ENCODE assay signal across 27 cellular contexts in the genomic region with DNA sequence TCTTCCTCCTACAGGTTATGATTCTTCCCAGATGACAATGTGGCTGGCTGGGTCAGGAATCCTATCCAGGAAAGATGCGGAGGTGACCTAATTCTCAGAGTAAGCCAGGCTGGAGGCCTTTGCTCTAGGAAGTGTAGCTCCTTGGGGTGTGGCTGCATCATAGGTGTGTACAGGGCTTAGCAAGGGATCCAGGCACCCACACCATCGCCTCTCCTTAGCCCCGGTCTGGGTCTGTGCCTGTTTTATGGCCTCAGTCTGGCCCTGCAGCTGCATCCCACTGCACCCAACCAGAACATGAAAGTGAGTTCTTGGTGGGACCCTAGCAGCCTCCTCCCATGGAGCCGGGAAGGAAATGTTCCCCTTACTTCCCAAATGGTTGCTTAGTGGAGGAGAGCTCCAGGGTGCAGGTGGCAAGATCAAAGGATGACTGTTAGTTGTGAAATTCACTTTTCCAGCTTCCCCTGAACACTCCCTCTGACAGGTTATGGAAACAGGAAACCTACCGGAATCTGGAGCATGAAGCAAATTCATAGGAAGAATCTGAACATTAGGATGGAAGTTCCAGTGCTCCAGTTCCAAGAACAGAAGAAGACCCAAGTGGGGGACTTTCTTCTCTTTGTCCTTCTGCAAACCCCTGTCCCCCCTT. TPM values are rescaled to one million over a fixed set of nuclear protein-coding genes. Genes with fewer than 3 reads are reported as not detected.
A peak's percentile ranks its signal among the peaks of the same experiment; 100 is the strongest.
DNase-seq lines count a peak whose midpoint lies in the region; ATAC-seq and TF ChIP-seq lines count a peak whose summit lies in the region.
"Had no signal": no experiment of that assay in that cellular context is flagged by ENCODE, and none has a peak within 500 bp of the region (broad histone marks: within the 10 kb centered on the region; RNA-seq: fewer than 3 reads in every experiment).

No MANE protein-coding gene starts in this region.

- H4K91ac ChIP-seq in H9 (ENCODE audit: insufficient read length, low read depth, low read length): no peak overlapping the region

- no peak overlapping the region for H2BK12ac ChIP-seq in H9 (ENCODE audit: insufficient read length, low read depth, low read length)

- in situ Hi-C loops in GM13977 (cut with MboI; ENCODE audit: low pct_unique_long_range_greater_than_20kb, low sequenced_read_pairs, unreplicated experiment): no loop called here

- H3K23me2 ChIP-seq in H9 (ENCODE audit: insufficient read length, low read depth, low read length, poor library complexity, severe bottlenecking): peaks cover 15% of the 10 kb centered on the region

- H3K4me1 ChIP-seq in neural progenitor cell (peaks cover 45% of the 10 kb centered on the region), upper lobe of right lung (peaks cover 22% of the 10 kb centered on the region), H9 (ENCODE audit: insufficient read depth, low read length) (peaks cover 6% of the 10 kb centered on the region; the same call in 1 of the 2 replicates)
- H3K4me1 ChIP-seq: BE2C had no signal

- ATAC-seq in Right ventricle myocardium superior (ENCODE audit: poor library complexity) (no peak), upper lobe of right lung (no peak)
- ATAC-seq: activated CD8-positive, alpha-beta memory T cell treated with anti-CD3 and anti-CD28 coated beads, Interleukin-2, amount 10 ng/mL, durations not matched to agents 7 days and 5 days; activated T-helper 17 cell treated with anti-CD3 and anti-CD28 coated beads, Interleukin-2, amount 50 U/mL, for 72 hours; stimulated activated effector memory CD8-positive, alpha-beta T cell treated with anti-CD3 and anti-CD28 coated beads, Interleukin-12 subunit alpha, Interleukin-12 subunit beta, amount 100 ng/mL, for 72 hours had no signal

- H3K56ac ChIP-seq in H9 (ENCODE audit: insufficient read length, low read depth, low read length): no peak overlapping the region

- H4K8ac ChIP-seq in H9 (replicated peaks; ENCODE audit: insufficient read length, low read depth, low read length): no peak overlapping the region

- H2BK5ac ChIP-seq in H9 (ENCODE audit: insufficient read length, low read length): no peak overlapping the region

- peak overlapping the region; percentile 25 for H3K27ac Mint-ChIP-seq in neural progenitor cell
- H3K27ac Mint-ChIP-seq in H9: no peak overlapping the region
- H3K27ac Mint-ChIP-seq: activated CD8-positive, alpha-beta memory T cell treated with anti-CD3 and anti-CD28 coated beads, Interleukin-2, amount 10 ng/mL, durations not matched to agents 7 days and 5 days; activated T-helper 17 cell treated with anti-CD3 and anti-CD28 coated beads, Interleukin-2, amount 50 U/mL, for 72 hours; memory B cell; progenitor cell of endocrine pancreas; stimulated activated effector memory CD8-positive, alpha-beta T cell treated with anti-CD3 and anti-CD28 coated beads, Interleukin-12 subunit alpha, Interleukin-12 subunit beta, amount 100 ng/mL, for 72 hours had no signal

- H3K4me2 ChIP-seq in neural progenitor cell (no peak overlapping the region), H9 (ENCODE audit: insufficient read depth, insufficient read length, low read length) (no peak overlapping the region)

- no peak overlapping the region for H2AFZ ChIP-seq in neural progenitor cell (replicated peaks)
- no peak overlapping the region for H2AFZ ChIP-seq in H9 (ENCODE audit: low read length)

- H3K27ac ChIP-seq in neural progenitor cell (no peak overlapping the region), upper lobe of right lung (no peak overlapping the region), H9 (ENCODE audit: insufficient read length, low read depth, low read length) (no peak overlapping the region)
- H3K27ac ChIP-seq: thoracic aorta had no signal

- no peak overlapping the region for H2AK5ac ChIP-seq in H9 (ENCODE audit: insufficient read length, low read length)

- H3K18ac ChIP-seq in H9 (ENCODE audit: insufficient read length, low read depth, low read length): no peak overlapping the region

- H3K36me3 Mint-ChIP-seq in neural progenitor cell (no peaks in the 10 kb centered on the region), H9 (ENCODE audit: insufficient read depth in 1 of 3, low read depth in 3 of 3) (peaks cover 4 to 7% (median 7%) of the 10 kb centered on the region in 3 experiments; a peak in 6 of 7 replicates)
- H3K36me3 Mint-ChIP-seq: activated CD8-positive, alpha-beta memory T cell treated with anti-CD3 and anti-CD28 coated beads, Interleukin-2, amount 10 ng/mL, durations not matched to agents 7 days and 5 days; memory B cell; stimulated activated effector memory CD8-positive, alpha-beta T cell treated with anti-CD3 and anti-CD28 coated beads, Interleukin-12 subunit alpha, Interleukin-12 subunit beta, amount 100 ng/mL, for 72 hours had no signal

- no peak overlapping the region for H2BK120ac ChIP-seq in H9 (ENCODE audit: low read depth, low read length, poor library complexity, severe bottlenecking)

- no peak overlapping the region for H3K9ac ChIP-seq in neural progenitor cell
- no peak overlapping the region for H3K9ac ChIP-seq in H9 (ENCODE audit: extremely low read depth, insufficient read length, low read length)

- no CpG with 5 or more reads among the region's 5 CpGs for WGBS in H9 (ENCODE audit: extremely low coverage, insufficient read length, low lambda C conversion rate)

- no peak overlapping the region for H2BK15ac ChIP-seq in H9 (ENCODE audit: low read depth, low read length)

- DNase-seq in cardiac septum (ENCODE audit: low spot score) (peak; percentile 70), Right ventricle myocardium superior (no peak), islet precursor cell (peak; percentile 48), neural progenitor cell (ENCODE audit: low spot score) (no peak), upper lobe of right lung (peak; percentile 54), H9 (no peak), GM13977 (ENCODE audit: low spot score) (no peak), DMS 273 treated with DMSO at 0.1 percent for 48 hours (lab: John Stamatoyannopoulos, UW) (no peak)
- DNase-seq: activated CD4-positive, alpha-beta T cell treated with anti-CD3 and anti-CD28 coated beads for 1 hour; activated CD8-positive, alpha-beta memory T cell treated with anti-CD3 and anti-CD28 coated beads, Interleukin-2, amount 10 ng/mL, durations not matched to agents 7 days and 5 days; BE2C; Calu3; kidney glomerular epithelial cell; NCI-H1092 treated with DMSO at 0.1 percent for 48 hours; NCI-H2029; NCI-H82; nephron progenitor cell; SHP77 treated with DMSO at 0.1 percent for 48 hours; stimulated activated CD4-positive, alpha-beta T cell treated with anti-CD3 and anti-CD28 coated beads, Interleukin-2, amount 100 ng/mL, for 24 hours; SW 1271 had no signal

- H4K5ac ChIP-seq in H9 (ENCODE audit: insufficient read length, low read depth, low read length): no peak overlapping the region

- H3F3A ChIP-seq in neural progenitor cell (ENCODE audit: low read depth): peaks cover 21% of the 10 kb centered on the region

- H3K79me2 ChIP-seq in neural progenitor cell (ENCODE audit: low read depth) (peaks cover 23% of the 10 kb centered on the region), H9 (ENCODE audit: insufficient read depth, low read length) (peaks cover 8% of the 10 kb centered on the region; the same call in 1 of the 2 replicates)

- TF ChIP-seq CTCF in neural progenitor cell (IDR thresholded peaks at IDR 0.05): no peak
- no peak for TF ChIP-seq CTCF in upper lobe of right lung (IDR thresholded peaks at IDR 0.05)
- TF ChIP-seq CTCF in H9 (conservative IDR thresholded peaks at IDR 0.05): no peak
- no peak for TF ChIP-seq CTCF in GM13977 (IDR thresholded peaks at IDR 0.05; ENCODE audit: extremely low read depth, insufficient read depth, missing control alignments)

- peaks cover 3% of the 10 kb centered on the region for H3K79me1 ChIP-seq in H9 (ENCODE audit: insufficient read depth, low read depth, low read length, poor library complexity, severe bottlenecking)

- H3K4me1 Mint-ChIP-seq in neural progenitor cell (peaks cover 44% of the 10 kb centered on the region), H9 (peaks cover 48 to 59% of the 10 kb centered on the region in 2 experiments)

- H3K9me3 ChIP-seq in neural progenitor cell (ENCODE audit: low read depth) (no peaks in the 10 kb centered on the region), upper lobe of right lung (no peaks in the 10 kb centered on the region), H9 (ENCODE audit: control insufficient read depth, low read depth, low read length) (no peaks in the 10 kb centered on the region)
- H3K9me3 ChIP-seq: BE2C, HAP-1, thoracic aorta had no signal

- intact Hi-C loops in cardiac septum (cut with DNase I) (loop anchor here (5.0 kb wide), 1 partner anchor 165 kb away; no protein-coding TSS in a partner anchor), Right ventricle myocardium superior (cut with DNase I) (loop anchor here (2.0 kb wide), 1 partner anchor 66 kb away; no protein-coding TSS in a partner anchor), upper lobe of right lung (cut with DNase I) (loop anchor here (10.0 kb wide), 1 partner anchor 88 kb away; no protein-coding TSS in a partner anchor)

- no peaks in the 10 kb centered on the region for H3K36me3 ChIP-seq in neural progenitor cell
- H3K36me3 ChIP-seq in upper lobe of right lung: no peaks in the 10 kb centered on the region
- H3K36me3 ChIP-seq: BE2C, thoracic aorta had no signal

- no peak overlapping the region for H3K4me3 Mint-ChIP-seq in neural progenitor cell
- H3K4me3 Mint-ChIP-seq in H9: no peak overlapping the region
- H3K4me3 Mint-ChIP-seq: activated CD8-positive, alpha-beta memory T cell treated with anti-CD3 and anti-CD28 coated beads, Interleukin-2, amount 10 ng/mL, durations not matched to agents 7 days and 5 days; activated T-helper 17 cell treated with anti-CD3 and anti-CD28 coated beads, Interleukin-2, amount 50 U/mL, for 72 hours; memory B cell; stimulated activated effector memory CD8-positive, alpha-beta T cell treated with anti-CD3 and anti-CD28 coated beads, Interleukin-12 subunit alpha, Interleukin-12 subunit beta, amount 100 ng/mL, for 72 hours had no signal

- H3K9me3 Mint-ChIP-seq in neural progenitor cell (peaks cover 1% of the 10 kb centered on the region), H9 (no peaks in the 10 kb centered on the region; a peak in 3 of 5 replicates)
- H3K9me3 Mint-ChIP-seq: activated T-helper 17 cell treated with anti-CD3 and anti-CD28 coated beads, Interleukin-2, amount 50 U/mL, for 72 hours; nephron progenitor cell; stimulated activated effector memory CD8-positive, alpha-beta T cell treated with anti-CD3 and anti-CD28 coated beads, Interleukin-12 subunit alpha, Interleukin-12 subunit beta, amount 100 ng/mL, for 72 hours had no signal

- no peak overlapping the region for H3K14ac ChIP-seq in H9 (ENCODE audit: insufficient read depth, low read length)

- peaks cover 17% of the 10 kb centered on the region for H3K27me3 Mint-ChIP-seq in neural progenitor cell (ENCODE audit: insufficient read depth, low read depth)
- H3K27me3 Mint-ChIP-seq in H9 (ENCODE audit: low read depth): peaks cover 67% of the 10 kb centered on the region

- no peak overlapping the region for H2BK20ac ChIP-seq in H9 (ENCODE audit: low read depth, low read length, poor library complexity, severe bottlenecking)

- H4K20me1 ChIP-seq in neural progenitor cell (ENCODE audit: low read depth): peaks cover 17% of the 10 kb centered on the region
- peaks cover 6% of the 10 kb centered on the region for H4K20me1 ChIP-seq in H9 (ENCODE audit: control insufficient read depth, insufficient read depth, insufficient read length)

- H3K27me3 ChIP-seq in neural progenitor cell: peaks cover 32% of the 10 kb centered on the region
- H3K27me3 ChIP-seq in upper lobe of right lung: no peaks in the 10 kb centered on the region
- H3K27me3 ChIP-seq in H9 (ENCODE audit: insufficient read depth, low read length): peaks cover 10% of the 10 kb centered on the region; the same call in 1 of the 2 replicates

- no peak overlapping the region for H3T11ph ChIP-seq in H9 (ENCODE audit: low read length)

- no peak overlapping the region for H3K4ac ChIP-seq in H9 (ENCODE audit: low read depth, low read length)

- H3K23ac ChIP-seq in H9 (ENCODE audit: insufficient read length, low read depth, low read length): no peak overlapping the region

- H3K4me3 ChIP-seq in neural progenitor cell: no peak overlapping the region
- H3K4me3 ChIP-seq in upper lobe of right lung: no peak overlapping the region
- H3K4me3 ChIP-seq: HAP-1, thoracic aorta had no signal

RNA-seq across cellular contexts. Expression of gene AMOTL2, which starts 2.7 kb away (rescaled TPM):
- total RNA-seq in cardiac septum (64.6 TPM), Right ventricle myocardium superior (63.0 TPM), neural progenitor cell (ENCODE audit: low replicate concordance) (62.9 and 121 TPM in 2 replicates), upper lobe of right lung (119 TPM), H9 (2021) (30.9 and 35.3 TPM in 2 replicates)
- total RNA-seq: activated CD8-positive, alpha-beta memory T cell treated with anti-CD3 and anti-CD28 coated beads, Interleukin-2, amount 10 ng/mL, durations not matched to agents 7 days and 5 days; activated T-helper 17 cell treated with anti-CD3 and anti-CD28 coated beads, Interleukin-2, amount 50 U/mL, for 72 hours; OCI-LY7 had no signal

Comparison
In these comparisons a context has a peak if more than half of its experiments do, and no peak if none do; other contexts are left out.
1. DNase-seq: peak in cardiac septum (single experiment), islet precursor cell (single experiment) and upper lobe of right lung (single experiment); none in Right ventricle myocardium superior (single experiment), neural progenitor cell (single experiment), H9 (single experiment), GM13977 (single experiment) and DMS 273 treated with DMSO at 0.1 percent for 48 hours (single experiment).